ENCODE assay signal across 9 cellular contexts in the genomic region with DNA sequence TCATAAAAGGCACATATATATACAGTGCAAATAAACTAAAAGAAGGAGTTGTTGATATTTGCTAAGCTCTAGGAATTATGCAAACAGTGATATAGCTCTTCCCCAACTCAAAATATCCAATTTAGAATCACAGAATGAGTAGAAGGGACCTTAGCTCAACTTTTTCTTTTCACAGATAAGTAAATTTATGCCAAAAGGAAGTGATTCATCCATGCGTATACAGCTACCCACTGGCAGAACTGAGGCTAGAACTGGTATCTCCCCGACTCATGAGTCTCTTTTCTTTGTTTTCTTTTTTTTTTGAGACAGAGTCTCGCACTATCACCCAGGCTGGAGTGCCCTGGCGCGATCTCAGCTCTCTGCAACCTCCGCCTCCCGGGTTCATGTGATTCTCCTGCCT. TPM values are rescaled to one million over a fixed set of nuclear protein-coding genes. Genes with fewer than 3 reads are reported as not detected.
DNase-seq lines count a peak whose midpoint lies in the region; ATAC-seq lines count a peak whose summit lies in the region.
"Had no signal": no experiment of that assay in that cellular context is flagged by ENCODE, and none has a peak within 500 bp of the region (broad histone marks: within the 10 kb centered on the region; RNA-seq: fewer than 3 reads in every experiment).

No MANE protein-coding gene starts in this region.

- no peak overlapping the region for H3K4me3 ChIP-seq in SJSA1

- H3K4me1 Mint-ChIP-seq in stimulated activated naive B cell treated with anti-CD40 and anti-IgM and Interleukin-4, amounts not matched to agents 10 μg/mL and 1 μg/mL and 100 μg/mL, for 72 hours: no peaks in the 10 kb centered on the region

- no peak overlapping the region for H3K27ac Mint-ChIP-seq in stimulated activated naive B cell treated with anti-CD40 and anti-IgM and Interleukin-4, amounts not matched to agents 10 μg/mL and 1 μg/mL and 100 μg/mL, for 72 hours

- H3K36me3 Mint-ChIP-seq in stimulated activated naive B cell treated with anti-CD40 and anti-IgM and Interleukin-4, amounts not matched to agents 10 μg/mL and 1 μg/mL and 100 μg/mL, for 72 hours: no peaks in the 10 kb centered on the region

- H3K9me3 ChIP-seq in SJSA1 (replicated peaks): no peaks in the 10 kb centered on the region
- H3K9me3 ChIP-seq: BE2C had no signal

- no peak overlapping the region for H3K4me3 Mint-ChIP-seq in stimulated activated naive B cell treated with anti-CD40 and anti-IgM and Interleukin-4, amounts not matched to agents 10 μg/mL and 1 μg/mL and 100 μg/mL, for 72 hours

- peaks cover 34% of the 10 kb centered on the region for H3K4me1 ChIP-seq in SJSA1 (replicated peaks)

- H3K27me3 Mint-ChIP-seq in stimulated activated naive B cell treated with anti-CD40 and anti-IgM and Interleukin-4, amounts not matched to agents 10 μg/mL and 1 μg/mL and 100 μg/mL, for 72 hours: no peaks in the 10 kb centered on the region

- H3K27me3 ChIP-seq in SJSA1 (replicated peaks): no peaks in the 10 kb centered on the region
- H3K27me3 ChIP-seq: BE2C had no signal

- no peaks in the 10 kb centered on the region for H3K9me3 Mint-ChIP-seq in stimulated activated naive B cell treated with anti-CD40 and anti-IgM and Interleukin-4, amounts not matched to agents 10 μg/mL and 1 μg/mL and 100 μg/mL, for 72 hours

- ATAC-seq in GM19351 (IDR thresholded peaks at IDR 0.05; ENCODE audit: unreplicated experiment): no peak
- ATAC-seq in stimulated activated naive B cell treated with anti-CD40 and anti-IgM and Interleukin-4, amounts not matched to agents 10 μg/mL and 1 μg/mL and 100 μg/mL, for 72 hours (replicated peaks): no peak

- H3K36me3 ChIP-seq in SJSA1: peaks cover 9% of the 10 kb centered on the region

- H3K27ac ChIP-seq in SJSA1: peak overlapping the region; percentile 13

- DNase-seq in activated T-cell treated with anti-CD3 and anti-CD28 coated beads for 24 hours (ENCODE audit: low read depth) (peak; percentile 17), SJSA1 (ENCODE audit: low read depth in 1 of 2, low spot score in 2 of 2) (peak; percentile 54 to 62), fibroblast of gingiva (ENCODE audit: low read depth) (peak; percentile 29), stromal cell of bone marrow (ENCODE audit: low read depth) (peak; percentile 44), KG1 (lab: John Stamatoyannopoulos, UW) (no peak)
- DNase-seq in activated T-cell treated with anti-CD3 and anti-CD28 coated beads, Interleukin-2, amount 50 U/mL, for 1 hour: no peak
- no peak for DNase-seq in stimulated activated naive B cell treated with anti-CD40 and anti-IgM and Interleukin-4, amounts not matched to agents 10 μg/mL and 1 μg/mL and 100 μg/mL, for 72 hours
- DNase-seq: BE2C had no signal

RNA-seq across cellular contexts. Expression of gene SVIL, which starts 54.2 kb away (rescaled TPM):
- total RNA-seq in SJSA1 (2014; rRNA removed; shearing (Covaris generic)): 10.2 and 429 TPM in 2 replicates

Comparison
In these comparisons a context has a peak if more than half of its experiments do, and no peak if none do; other contexts are left out.
1. DNase-seq: peak in activated T-cell treated with anti-CD3 and anti-CD28 coated beads for 24 hours (single experiment), SJSA1 (2 of 2), fibroblast of gingiva (single experiment) and stromal cell of bone marrow (single experiment); none in activated T-cell treated with anti-CD3 and anti-CD28 coated beads, Interleukin-2, amount 50 U/mL, for 1 hour (single experiment), stimulated activated naive B cell treated with anti-CD40 and anti-IgM and Interleukin-4, amounts not matched to agents 10 μg/mL and 1 μg/mL and 100 μg/mL, for 72 hours (single experiment) and KG1 (single experiment).